ENCODE assay signal across 1 cellular context in genomic region chr3:185400866-185401265, GRCh38.
TF ChIP-seq lines count a peak whose summit lies in the region.

No MANE protein-coding gene starts in this region.

TF ChIP-seq in SK-N-SH treated with all-trans-retinoic acid at 6 μM for 48 hours, 23 proteins besides CTCF, POLR2A, EP300 and RAD21 (continued from another document):
- TF ChIP-seq, protein P1, sequence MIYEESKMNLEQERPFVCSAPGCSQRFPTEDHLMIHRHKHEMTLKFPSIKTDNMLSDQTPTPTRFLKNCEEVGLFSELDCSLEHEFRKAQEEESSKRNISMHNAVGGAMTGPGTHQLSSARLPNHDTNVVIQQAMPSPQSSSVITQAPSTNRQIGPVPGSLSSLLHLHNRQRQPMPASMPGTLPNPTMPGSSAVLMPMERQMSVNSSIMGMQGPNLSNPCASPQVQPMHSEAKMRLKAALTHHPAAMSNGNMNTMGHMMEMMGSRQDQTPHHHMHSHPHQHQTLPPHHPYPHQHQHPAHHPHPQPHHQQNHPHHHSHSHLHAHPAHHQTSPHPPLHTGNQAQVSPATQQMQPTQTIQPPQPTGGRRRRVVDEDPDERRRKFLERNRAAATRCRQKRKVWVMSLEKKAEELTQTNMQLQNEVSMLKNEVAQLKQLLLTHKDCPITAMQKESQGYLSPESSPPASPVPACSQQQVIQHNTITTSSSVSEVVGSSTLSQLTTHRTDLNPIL (CRISPR knock-in tag; IDR thresholded peaks at IDR 0.05; ENCODE audit: low read depth), result no peak
- TF ChIP-seq ZFP3 (CRISPR knock-in tag; IDR thresholded peaks at IDR 0.05), result peak; percentile 34; the same call in 1 of the 2 replicates
TF ChIP-seq in SK-N-SH treated with all-trans-retinoic acid at 6 μM for 48 hours: peak in this region for 1.
